25 cellular contexts compared by ENCODE assay signal in the genomic region with DNA sequence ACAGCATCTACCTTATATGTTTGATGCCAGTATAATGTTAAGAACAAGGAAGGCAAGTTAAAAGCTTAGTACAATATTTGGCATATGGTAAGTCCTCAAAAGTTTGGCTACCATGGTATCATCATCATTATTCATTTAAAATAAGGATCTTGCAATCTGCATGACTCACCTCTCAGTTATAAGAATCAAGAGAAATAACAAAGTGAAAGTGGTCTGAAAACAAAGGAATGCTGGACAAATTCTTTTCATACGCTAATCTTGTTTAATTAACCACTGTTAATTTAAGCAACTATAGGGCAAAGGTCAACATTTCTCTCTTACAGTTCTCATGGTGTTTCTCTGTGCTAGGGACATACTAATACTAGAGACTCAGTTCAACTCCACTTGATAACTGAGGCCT. TPM values are rescaled to one million over a fixed set of nuclear protein-coding genes. Genes with fewer than 3 reads are reported as not detected.
A peak's percentile ranks its signal among the peaks of the same experiment; 100 is the strongest.
DNase-seq lines count a peak whose midpoint lies in the region; FAIRE-seq and TF ChIP-seq lines count a peak whose summit lies in the region.
"Had no signal": no experiment of that assay in that cellular context is flagged by ENCODE, and none has a peak within 500 bp of the region (broad histone marks: within the 10 kb centered on the region; RNA-seq: fewer than 3 reads in every experiment).

No MANE protein-coding gene starts in this region.

- CTCF ChIA-PET in MCF 10A (lab: Yijun Ruan, JAX), result interaction anchor here (0.6 to 1.0 kb wide), 3 partner anchors 13 to 52 kb away, joined by 3 to 5 read pairs (median 4); a partner anchor contains a TSS

- H3K27ac ChIP-seq in breast epithelium, result no peak overlapping the region
- H3K27ac ChIP-seq: foreskin keratinocyte, ovary had no signal

- H3K4me1 Mint-ChIP-seq in MCF 10A (ENCODE audit: insufficient read depth, unreplicated experiment) (peaks cover 20% of the 10 kb centered on the region), type B pancreatic cell (ENCODE audit: unreplicated experiment) (peaks cover 7% of the 10 kb centered on the region)

- FAIRE-seq in urothelium cell line (lab: Jason Lieb, UNC), result no peak
- FAIRE-seq: GM12892, H54 had no signal

- H3K4me3 ChIP-seq in breast epithelium (no peak overlapping the region), fibroblast of the aortic adventitia (ENCODE audit: low read depth, low read length) (no peak overlapping the region), H7 (ENCODE audit: insufficient read depth, low read depth, low read length) (no peak overlapping the region)
- H3K4me3 ChIP-seq: ovary had no signal

- no peaks in the 10 kb centered on the region for H3K27me3 ChIP-seq in breast epithelium
- H3K27me3 ChIP-seq in H7 (ENCODE audit: control insufficient read depth, insufficient read depth, low read length), result no peaks in the 10 kb centered on the region
- H3K27me3 ChIP-seq: foreskin keratinocyte, ovary had no signal

- H3K4me3 Mint-ChIP-seq in MCF 10A (ENCODE audit: unreplicated experiment) (no peak overlapping the region), type B pancreatic cell (no peak overlapping the region)
- H3K4me3 Mint-ChIP-seq: naive thymus-derived CD8-positive, alpha-beta T cell; stimulated activated naive CD8-positive, alpha-beta T cell treated with anti-CD3 and anti-CD28 coated beads, Interleukin-15, amount 100 ng/mL, for 72 hours had no signal

- BruUV-seq in MCF 10A (replicated peaks; lab: Mats Ljungman, UMichigan), result no TSS peak

- peaks cover 4% of the 10 kb centered on the region for H3K36me3 ChIP-seq in breast epithelium
- H3K36me3 ChIP-seq in H7 (replicated peaks; ENCODE audit: control insufficient read depth, insufficient read depth, low read length), result peaks cover 51% of the 10 kb centered on the region
- H3K36me3 ChIP-seq: ovary had no signal

- POLR2A ChIA-PET in MCF 10A (lab: Yijun Ruan, JAX), result interaction anchor here (0.5 to 1.8 kb wide), 3 partner anchors 14 to 94 kb away, joined by 3 to 8 read pairs (median 4); a partner anchor contains a TSS

- no peak for TF ChIP-seq POLR2A in breast epithelium (IDR thresholded peaks at IDR 0.05)

- H3K4me1 ChIP-seq in breast epithelium, result no peaks in the 10 kb centered on the region
- H3K4me1 ChIP-seq: foreskin keratinocyte had no signal

- H3K36me3 Mint-ChIP-seq in MCF 10A (ENCODE audit: insufficient read depth, unreplicated experiment) (peaks cover 53% of the 10 kb centered on the region), type B pancreatic cell (peaks cover 53% of the 10 kb centered on the region)

- H3K27me3 Mint-ChIP-seq in MCF 10A (ENCODE audit: insufficient read depth, unreplicated experiment), result no peaks in the 10 kb centered on the region
- H3K27me3 Mint-ChIP-seq in type B pancreatic cell, result no peaks in the 10 kb centered on the region
- H3K27me3 Mint-ChIP-seq: naive thymus-derived CD8-positive, alpha-beta T cell; stimulated activated naive CD8-positive, alpha-beta T cell treated with anti-CD3 and anti-CD28 coated beads, Interleukin-15, amount 100 ng/mL, for 72 hours had no signal

- no peaks in the 10 kb centered on the region for H3K9me3 ChIP-seq in breast epithelium
- H3K9me3 ChIP-seq: ovary had no signal

- TF ChIP-seq CTCF in MCF 10A (IDR thresholded peaks at IDR 0.05; ENCODE audit: unreplicated experiment), result no peak
- TF ChIP-seq CTCF in breast epithelium (IDR thresholded peaks at IDR 0.05), result no peak
- no peak for TF ChIP-seq CTCF in fibroblast of the aortic adventitia (IDR thresholded peaks at IDR 0.05; ENCODE audit: insufficient read depth, low read length)
- no peak for TF ChIP-seq CTCF in type B pancreatic cell (conservative IDR thresholded peaks at IDR 0.05)

- H3K27ac Mint-ChIP-seq in MCF 10A (ENCODE audit: low read depth, unreplicated experiment) (peak overlapping the region; percentile 23), type B pancreatic cell (no peak overlapping the region)
- H3K27ac Mint-ChIP-seq: stimulated activated naive CD8-positive, alpha-beta T cell treated with anti-CD3 and anti-CD28 coated beads, Interleukin-15, amount 100 ng/mL, for 72 hours had no signal

- DNase-seq in MCF 10A (ENCODE audit: unreplicated experiment) (peak; percentile 21), breast epithelium (ENCODE audit: low spot score in 2 of 2) (no peak), astrocyte of the hippocampus (ENCODE audit: low read depth, low spot score) (peak; percentile 25), fibroblast of the aortic adventitia (ENCODE audit: low read depth) (peak; percentile 74), H7 (no peak), urothelium cell line (ENCODE audit: low spot score) (no peak), type B pancreatic cell (ENCODE audit: extremely low spot score, unreplicated experiment) (no peak)
- no peak for DNase-seq in stimulated activated CD4-positive, alpha-beta T cell treated with anti-CD3 and anti-CD28 coated beads, Interleukin-12 subunit alpha, Interleukin-12 subunit beta, amount 100 ng/mL, for 4 hours
- DNase-seq: activated CD4-positive, alpha-beta T cell treated with anti-CD3 and anti-CD28 coated beads for 48 hours; effector memory CD4-positive, alpha-beta T cell; foreskin keratinocyte; hypothalamus; kidney glomerular epithelial cell; mesendoderm; naive thymus-derived CD8-positive, alpha-beta T cell; NCI-H2029; ovary; stimulated activated naive CD8-positive, alpha-beta T cell treated with anti-CD3 and anti-CD28 coated beads, Interleukin-15, amount 100 ng/mL, for 72 hours; trophoblast cell had no signal

- intact Hi-C loops in MCF 10A (cut with micrococcal nuclease), result loop anchor here (10.0 kb wide), 1 partner anchor 408 kb away; no protein-coding TSS in a partner anchor
- intact Hi-C loops in breast epithelium (cut with DNase I; ENCODE audit: low total_unique reads), result no loop called here

- H3K9me3 Mint-ChIP-seq in MCF 10A (ENCODE audit: unreplicated experiment), result no peaks in the 10 kb centered on the region
- H3K9me3 Mint-ChIP-seq in type B pancreatic cell, result peaks cover 13% of the 10 kb centered on the region

RNA-seq across cellular contexts. Expression of a gene that starts 13.0 kb away (rescaled TPM):
- total RNA-seq in MCF 10A (2022), result not detected in 2 replicates
- total RNA-seq in breast epithelium, result 1 to 10 TPM in 2 of 3 donors, not detected in 1; 2.9 to 3.1 TPM
- not detected in 2 replicates for total RNA-seq in fibroblast of the aortic adventitia (ENCODE audit: low replicate concordance)
- total RNA-seq in H7 (2014; rRNA removed; shearing (Covaris generic)), result 11.0 and 12.2 TPM in 2 replicates
- total RNA-seq in type B pancreatic cell (ENCODE audit: low replicate concordance), result 0.33 and 2.3 TPM in 2 replicates
- total RNA-seq: A172; cerebellum; foreskin keratinocyte; naive thymus-derived CD8-positive, alpha-beta T cell; NCI-H460; RPMI7951 had no signal

RNA-seq across cellular contexts. Expression of a gene that starts 13.8 kb away (rescaled TPM):
- total RNA-seq in MCF 10A (2022) (36.1 and 57.2 TPM in 2 replicates), breast epithelium (10 to 100 TPM; 23.1 to 34.9 (median 34.4) TPM), fibroblast of the aortic adventitia (ENCODE audit: low replicate concordance) (75.2 and 213 TPM in 2 replicates), type B pancreatic cell (ENCODE audit: low replicate concordance) (30.7 and 77.2 TPM in 2 replicates)
- total RNA-seq in H7 (2014; rRNA removed; shearing (Covaris generic)), result 139 and 148 TPM in 2 replicates

RNA-seq across cellular contexts. Expression of a gene that starts 14.0 kb away (rescaled TPM):
- total RNA-seq in MCF 10A (2022) (11.7 and 13.8 TPM in 2 replicates), breast epithelium (10 to 100 TPM in 1 of 3 donors, 1 to 10 TPM in 2; 5.2 to 10.8 (median 6.7) TPM), fibroblast of the aortic adventitia (ENCODE audit: low replicate concordance) (4.2 and 5.4 TPM in 2 replicates), type B pancreatic cell (ENCODE audit: low replicate concordance) (5.9 and 9.1 TPM in 2 replicates)
- 6.2 and 8.2 TPM in 2 replicates for total RNA-seq in H7 (2014; rRNA removed; shearing (Covaris generic))

RNA-seq across cellular contexts. Expression of a gene that starts 31.7 kb away (rescaled TPM):
- total RNA-seq in MCF 10A (2022) (0.17 TPM in 1 of 2 replicates, not detected in the other), breast epithelium (under 1 TPM; under 0.01 to 0.59 (median 0.16) TPM), fibroblast of the aortic adventitia (ENCODE audit: low replicate concordance) (0.09 TPM in 1 of 2 replicates, not detected in the other), type B pancreatic cell (ENCODE audit: low replicate concordance) (0.41 and 0.57 TPM in 2 replicates)
- total RNA-seq in H7 (2014; rRNA removed; shearing (Covaris generic)), result 1.00 and 1.1 TPM in 2 replicates
- total RNA-seq: A172, foreskin keratinocyte, RPMI7951 had no signal

Comparison
In these comparisons a context has a peak if more than half of its experiments do, and no peak if none do; other contexts are left out.
1. DNase-seq: peak in MCF 10A (single experiment), astrocyte of the hippocampus (single experiment) and fibroblast of the aortic adventitia (single experiment); none in breast epithelium (0 of 2), H7 (single experiment), stimulated activated CD4-positive, alpha-beta T cell treated with anti-CD3 and anti-CD28 coated beads, Interleukin-12 subunit alpha, Interleukin-12 subunit beta, amount 100 ng/mL, for 4 hours (single experiment), urothelium cell line (single experiment) and type B pancreatic cell (single experiment).